Comparison of ENCODE assay signal across 1 cellular context in genomic region chr1:101332622-101333021, GRCh38.
TF ChIP-seq lines count a peak whose summit lies in the region.

No MANE protein-coding gene starts in this region.

TF ChIP-seq in GM12878, 131 proteins besides CTCF, POLR2A, EP300 and RAD21 (continued from another document):
- TF ChIP-seq ZBTB40 (IDR thresholded peaks at IDR 0.05; ENCODE audit: borderline replicate concordance), result peak; percentile 87
- no peak for TF ChIP-seq KDM1A (IDR thresholded peaks at IDR 0.05; ENCODE audit: borderline replicate concordance)
- no peak for TF ChIP-seq BCL11A (IDR thresholded peaks at IDR 0.05; ENCODE audit: low read depth, low read length)
- TF ChIP-seq CREB1 (IDR thresholded peaks at IDR 0.05; ENCODE audit: low read depth), result no peak
- TF ChIP-seq TBL1XR1 (IDR thresholded peaks at IDR 0.05; ENCODE audit: low read depth, low read length), result no peak
- peak; percentile 82 for TF ChIP-seq MTA2 (IDR thresholded peaks at IDR 0.05; ENCODE audit: low read depth)
- TF ChIP-seq ZNF217 (IDR thresholded peaks at IDR 0.05), result no peak
- TF ChIP-seq SMAD1 (IDR thresholded peaks at IDR 0.05; ENCODE audit: low read depth, partially characterized antibody), result no peak
- no peak for TF ChIP-seq DPF2 (IDR thresholded peaks at IDR 0.05)
- TF ChIP-seq ATF7 (IDR thresholded peaks at IDR 0.05; ENCODE audit: low read depth), result 0 out of 2 replicates have a peak, but pooled peaks have one; percentile 9
- no peak for TF ChIP-seq HDGF (IDR thresholded peaks at IDR 0.05)
- no peak for TF ChIP-seq KLF5 (IDR thresholded peaks at IDR 0.05; ENCODE audit: partially characterized antibody)
- no peak for TF ChIP-seq KAT2A (conservative IDR thresholded peaks at IDR 0.05; ENCODE audit: control insufficient read depth, low read depth, low read length)
- TF ChIP-seq HSF1 (IDR thresholded peaks at IDR 0.05; ENCODE audit: low read depth, low read length), result no peak
- no peak for TF ChIP-seq CBX5 (IDR thresholded peaks at IDR 0.05; ENCODE audit: low read depth)
- no peak for TF ChIP-seq NKRF (conservative IDR thresholded peaks at IDR 0.05)
- no peak for TF ChIP-seq ZNF384 (IDR thresholded peaks at IDR 0.05; ENCODE audit: borderline replicate concordance, low read depth, low read length)
- TF ChIP-seq SUPT20H (IDR thresholded peaks at IDR 0.05; ENCODE audit: borderline replicate concordance, control insufficient read depth, low read depth, low read length), result no peak
- TF ChIP-seq IKZF2 (IDR thresholded peaks at IDR 0.05), result peak; percentile 16 to 42; a peak in 2 of 4 replicates
- no peak for TF ChIP-seq IRF3 (IDR thresholded peaks at IDR 0.05)
- peak; percentile 32; the same call in 1 of the 2 replicates for TF ChIP-seq RUNX3 (IDR thresholded peaks at IDR 0.05; ENCODE audit: low read length)
- no peak for TF ChIP-seq TCF7 (IDR thresholded peaks at IDR 0.05; ENCODE audit: borderline replicate concordance)
- no peak for TF ChIP-seq EGR1 (IDR thresholded peaks at IDR 0.05; ENCODE audit: borderline replicate concordance in 1 of 2, low read depth in 2 of 2, low read length in 2 of 2)
- TF ChIP-seq ZBTB33 (IDR thresholded peaks at IDR 0.05), result no peak
- TF ChIP-seq GABPA (IDR thresholded peaks at IDR 0.05; ENCODE audit: low read depth), result no peak
- no peak for TF ChIP-seq BMI1 (IDR thresholded peaks at IDR 0.05; ENCODE audit: borderline replicate concordance)
- TF ChIP-seq EED (IDR thresholded peaks at IDR 0.05; ENCODE audit: low read depth), result no peak
- TF ChIP-seq ESRRA (IDR thresholded peaks at IDR 0.05; ENCODE audit: low read length), result no peak
- TF ChIP-seq CUX1 (IDR thresholded peaks at IDR 0.05; ENCODE audit: insufficient replicate concordance, low read depth, low read length), result peak; percentile 32
- TF ChIP-seq CHD4 (IDR thresholded peaks at IDR 0.05), result no peak
- no peak for TF ChIP-seq RCOR1 (conservative IDR thresholded peaks at IDR 0.05; ENCODE audit: low read depth, low read length)
- no peak for TF ChIP-seq ZNF274 (IDR thresholded peaks at IDR 0.05; ENCODE audit: insufficient read depth, insufficient read length)
- no peak for TF ChIP-seq ASH2L (IDR thresholded peaks at IDR 0.05; ENCODE audit: borderline replicate concordance, low read depth)
- no peak for TF ChIP-seq SIX5 (IDR thresholded peaks at IDR 0.05; ENCODE audit: low read depth, low read length, severe bottlenecking)
